In genomic region chr17:68492394-68493054, GRCh38 we compare ENCODE assay signal across 7 cellular contexts. TPM values are rescaled to one million over a fixed set of nuclear protein-coding genes. Genes with fewer than 3 reads are reported as not detected.
DNase-seq lines count a peak whose midpoint lies in the region; ATAC-seq and TF ChIP-seq lines count a peak whose summit lies in the region.
"Not testable (repeated sequence)": the region's sequence is repeated elsewhere in the genome, so short reads cannot be mapped to it uniquely, and the experiment has no call there.

No MANE protein-coding gene starts in this region.

- 55 to 84% methylated on average over 6 to 7 of the region's 8 CpGs for WGBS in esophagus squamous epithelium, 2 donors

- CTCF ChIA-PET in PC-3 (lab: Charles Lee) = not testable (repeated sequence)
- CTCF ChIA-PET in MCF 10A (lab: Yijun Ruan, JAX) = interaction anchor here (0.8 to 2.2 kb wide), 2 partner anchors 18 to 26 kb away, joined by 5 to 10 read pairs; no protein-coding TSS in a partner anchor

- H3K9me3 Mint-ChIP-seq in MCF 10A (ENCODE audit: unreplicated experiment); stimulated activated effector memory CD8-positive, alpha-beta T cell treated with anti-CD3 and anti-CD28 coated beads, Interleukin-12 subunit alpha, Interleukin-12 subunit beta, amount 100 ng/mL, for 72 hours: not testable (repeated sequence)

- peak; percentile 19 for DNase-seq in GM12865 (ENCODE audit: low read depth)
- DNase-seq in PC-3 = peak; percentile 25
- not testable (repeated sequence) for DNase-seq in MCF 10A (ENCODE audit: unreplicated experiment); esophagus squamous epithelium (lab: John Stamatoyannopoulos, UW); left lung; stimulated activated effector memory CD8-positive, alpha-beta T cell treated with anti-CD3 and anti-CD28 coated beads, Interleukin-12 subunit alpha, Interleukin-12 subunit beta, amount 100 ng/mL, for 72 hours (ENCODE audit: low spot score in 2 of 2)

- H3K36me3 Mint-ChIP-seq in MCF 10A (ENCODE audit: insufficient read depth, unreplicated experiment); stimulated activated effector memory CD8-positive, alpha-beta T cell treated with anti-CD3 and anti-CD28 coated beads, Interleukin-12 subunit alpha, Interleukin-12 subunit beta, amount 100 ng/mL, for 72 hours: not testable (repeated sequence)

- POLR2A ChIA-PET in PC-3 (lab: Charles Lee; ENCODE audit: unreplicated experiment) = not testable (repeated sequence)
- POLR2A ChIA-PET in MCF 10A (lab: Yijun Ruan, JAX) = interaction anchor here (0.6 to 2.6 kb wide), 9 partner anchors 11 to 770 kb away, joined by 3 to 11 read pairs (median 4); partner anchors contain the start of genes PRKAR1A and WIPI1

- H4K20me1 ChIP-seq in PC-3 (ENCODE audit: low read length) = not testable (repeated sequence)

- TF ChIP-seq POLR2A in esophagus squamous epithelium (IDR thresholded peaks at IDR 0.05) = not testable (repeated sequence)

- H3K4me3 Mint-ChIP-seq in MCF 10A (ENCODE audit: unreplicated experiment) = peak overlapping the region; percentile 29
- H3K4me3 Mint-ChIP-seq in stimulated activated effector memory CD8-positive, alpha-beta T cell treated with anti-CD3 and anti-CD28 coated beads, Interleukin-12 subunit alpha, Interleukin-12 subunit beta, amount 100 ng/mL, for 72 hours = not testable (repeated sequence)

- not testable (repeated sequence) for H3K9me3 ChIP-seq in PC-3 (ENCODE audit: low read length); esophagus squamous epithelium; left lung; neutrophil

- not testable (repeated sequence) for H3K9ac ChIP-seq in PC-3 (ENCODE audit: low read length)

- H3K27me3 ChIP-seq in PC-3 (ENCODE audit: low read length); esophagus squamous epithelium; left lung; neutrophil: not testable (repeated sequence)

- H3K79me2 ChIP-seq in PC-3 (ENCODE audit: low read length) = not testable (repeated sequence)

- H3K9me2 ChIP-seq in PC-3 (replicated peaks; ENCODE audit: low read length) = not testable (repeated sequence)

- TF ChIP-seq CTCF in GM12865 (IDR thresholded peaks at IDR 0.05; ENCODE audit: insufficient read depth, low read depth, low read length, missing control alignments); PC-3 (conservative IDR thresholded peaks at IDR 0.05; ENCODE audit: low read depth, low read length); MCF 10A (IDR thresholded peaks at IDR 0.05; ENCODE audit: unreplicated experiment); esophagus squamous epithelium (IDR thresholded peaks at IDR 0.05); left lung (IDR thresholded peaks at IDR 0.05); neutrophil (IDR thresholded peaks at IDR 0.05): not testable (repeated sequence)

- H2AFZ ChIP-seq in PC-3 (ENCODE audit: low read length) = peak overlapping the region; percentile 24; the same call in 1 of the 2 replicates

- not testable (repeated sequence) for H3K4me3 ChIP-seq in GM12865 (ENCODE audit: low read depth, low read length); PC-3 (ENCODE audit: low read length); left lung
- peak overlapping the region in 2 of 4 donors; percentile 10 to 43 for H3K4me3 ChIP-seq in esophagus squamous epithelium
- peak overlapping the region in 1 of 2 experiments; percentile 42 for H3K4me3 ChIP-seq in neutrophil (ENCODE audit: low read depth in 1 of 2, low read length in 1 of 2)

- peak overlapping the region; percentile 57 for H3K4me2 ChIP-seq in PC-3 (ENCODE audit: low read length)

- not testable (repeated sequence) for H3K27ac Mint-ChIP-seq in MCF 10A (ENCODE audit: low read depth, unreplicated experiment)
- peak overlapping the region; percentile 46 for H3K27ac Mint-ChIP-seq in stimulated activated effector memory CD8-positive, alpha-beta T cell treated with anti-CD3 and anti-CD28 coated beads, Interleukin-12 subunit alpha, Interleukin-12 subunit beta, amount 100 ng/mL, for 72 hours

- not testable (repeated sequence) for H3K27me3 Mint-ChIP-seq in MCF 10A (ENCODE audit: insufficient read depth, unreplicated experiment)

- not testable (repeated sequence) for H3K36me3 ChIP-seq in PC-3 (ENCODE audit: low read depth, low read length); esophagus squamous epithelium; left lung; neutrophil

- H3F3A ChIP-seq in PC-3 (ENCODE audit: low read length, unreplicated experiment) = not testable (repeated sequence)

- not testable (repeated sequence) for H3K27ac ChIP-seq in PC-3 (ENCODE audit: low read length)
- peak overlapping the region; percentile 48 to 72 (median 66) for H3K27ac ChIP-seq in esophagus squamous epithelium
- H3K27ac ChIP-seq in left lung = peak overlapping the region; percentile 73 to 86
- peak overlapping the region; percentile 91 for H3K27ac ChIP-seq in neutrophil

- H3K4me1 ChIP-seq in PC-3 (ENCODE audit: insufficient read depth, low read length) = not testable (repeated sequence)
- H3K4me1 ChIP-seq in esophagus squamous epithelium (peaks cover 4 to 36% (median 25%) of the 10 kb centered on the region in 3 donors), left lung (peaks cover 8 to 45% of the 10 kb centered on the region in 2 donors), neutrophil (ENCODE audit: control insufficient read depth in 1 of 2, insufficient read depth in 1 of 2, low read depth in 1 of 2, low read length in 1 of 2) (peaks cover 38 to 50% of the 10 kb centered on the region in 2 experiments)

- BruUV-seq in PC-3 (replicated peaks; lab: Mats Ljungman, UMichigan); MCF 10A (replicated peaks; lab: Mats Ljungman, UMichigan): not testable (repeated sequence)

- intact Hi-C loops in PC-3 (cut with micrococcal nuclease); MCF 10A (cut with micrococcal nuclease); esophagus squamous epithelium (cut with DNase I); left lung (cut with DNase I): not testable (repeated sequence)

- ATAC-seq in PC-3 = peak; percentile 23
- ATAC-seq in left lung = peak; percentile 52
- not testable (repeated sequence) for ATAC-seq in stimulated activated effector memory CD8-positive, alpha-beta T cell treated with anti-CD3 and anti-CD28 coated beads, Interleukin-12 subunit alpha, Interleukin-12 subunit beta, amount 100 ng/mL, for 72 hours

- peaks cover 14% of the 10 kb centered on the region for H3K4me1 Mint-ChIP-seq in MCF 10A (ENCODE audit: insufficient read depth, unreplicated experiment)
- peaks cover 22% of the 10 kb centered on the region for H3K4me1 Mint-ChIP-seq in stimulated activated effector memory CD8-positive, alpha-beta T cell treated with anti-CD3 and anti-CD28 coated beads, Interleukin-12 subunit alpha, Interleukin-12 subunit beta, amount 100 ng/mL, for 72 hours

RNA-seq across cellular contexts. Expression of gene PRKAR1A, which starts 19.7 kb away (rescaled TPM):
- total RNA-seq in PC-3 (2014; rRNA removed) (208 and 214 TPM in 2 replicates), MCF 10A (2022) (264 and 271 TPM in 2 replicates), esophagus squamous epithelium (100 to 1,000 TPM; 137 to 195 (median 187) TPM), left lung (100 to 1,000 TPM; 345 to 376 TPM)

RNA-seq across cellular contexts. Expression of gene WIPI1, which starts 35.2 kb away (rescaled TPM):
- 19.6 and 20.2 TPM in 2 replicates for total RNA-seq in PC-3 (2014; rRNA removed)
- total RNA-seq in MCF 10A (2022) = 38.4 and 75.6 TPM in 2 replicates
- 10 to 100 TPM; 23.0 to 32.2 (median 25.5) TPM for total RNA-seq in esophagus squamous epithelium
- total RNA-seq in left lung = 10 to 100 TPM; 52.5 to 57.1 TPM
